Comparison of ENCODE assay signal across 28 cellular contexts in the genomic region with DNA sequence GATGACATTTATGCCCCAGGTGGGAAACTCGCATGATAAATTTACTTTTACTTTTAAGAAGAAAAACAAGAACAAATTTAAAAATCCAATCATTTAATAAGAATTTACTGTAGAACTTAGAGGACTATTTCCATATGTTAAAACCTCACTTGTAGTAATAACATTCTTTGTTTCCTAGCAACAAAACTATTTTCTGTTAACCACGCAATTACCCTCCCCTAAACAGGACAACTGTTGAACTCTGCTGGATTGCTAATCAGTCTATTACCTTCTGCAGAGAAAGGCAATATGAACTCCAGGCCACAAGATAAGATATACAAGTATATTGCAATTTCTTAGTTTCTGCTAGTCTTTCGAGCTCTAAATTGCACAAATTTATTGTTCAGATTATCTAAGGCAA.
A peak's percentile ranks its signal among the peaks of the same experiment; 100 is the strongest.
DNase-seq lines count a peak whose midpoint lies in the region; TF ChIP-seq lines count a peak whose summit lies in the region.
"Had no signal": no experiment of that assay in that cellular context is flagged by ENCODE, and none has a peak within 500 bp of the region (broad histone marks: within the 10 kb centered on the region; RNA-seq: fewer than 3 reads in every experiment).

No MANE protein-coding gene starts in this region.

- H3K4me3 Mint-ChIP-seq in activated naive CD4-positive, alpha-beta T cell treated with anti-CD3 and anti-CD28 coated beads for 36 hours, result no peak overlapping the region
- H3K4me3 Mint-ChIP-seq: activated CD4-positive, alpha-beta T cell treated with anti-CD3 and anti-CD28 coated beads for 36 hours; activated CD8-positive, alpha-beta T cell treated with anti-CD3 and anti-CD28 coated beads, Interleukin-2, amount 10 ng/mL, durations not matched to agents 7 days and 5 days; activated naive CD4-positive, alpha-beta T cell treated with anti-CD3 and anti-CD28 coated beads, Interleukin-2, amount 50 U/mL, for 24 hours; dendritic cell treated with granulocyte-macrophage colony-stimulating factor and Interleukin-4, amounts not matched to agents 40 ng/mL and 50 ng/mL, for 4 days; IgD-negative memory B cell; T-helper 2 cell treated with Interferon-gamma antibody and Interleukin-4, amounts not matched to agents 5 μg/mL and 100 μg/mL, for 36 hours had no signal

- TF ChIP-seq CTCF in BJ (IDR thresholded peaks at IDR 0.05; ENCODE audit: insufficient read depth, low read depth, low read length) (no peak), HEK293 (tag by site-specific recombination; IDR thresholded peaks at IDR 0.05) (no peak), colonic mucosa (IDR thresholded peaks at IDR 0.05) (no peak)

- no peak overlapping the region for H2BK5ac ChIP-seq in mesenchymal stem cell (ENCODE audit: low read depth, low read length, poor library complexity, severe bottlenecking)

- H3K9ac ChIP-seq in adipocyte (ENCODE audit: low read length) (no peak overlapping the region), mesenchymal stem cell (ENCODE audit: low read length) (no peak overlapping the region), colonic mucosa (ENCODE audit: low read depth in 2 of 2, low read length in 2 of 2) (no peak overlapping the region)

- POLR2A ChIA-PET in BJ (lab: Charles Lee), result no interaction called here
- POLR2A ChIA-PET in HEK293 (lab: Yijun Ruan, JAX), result no interaction called here

- no peak overlapping the region for H3K4me2 ChIP-seq in mesenchymal stem cell (ENCODE audit: low read length, poor library complexity, severe bottlenecking)

- no peaks in the 10 kb centered on the region for H3K36me3 Mint-ChIP-seq in activated naive CD4-positive, alpha-beta T cell treated with anti-CD3 and anti-CD28 coated beads for 36 hours (ENCODE audit: low read depth)
- H3K36me3 Mint-ChIP-seq: IgD-negative memory B cell had no signal

- H2BK12ac ChIP-seq in mesenchymal stem cell (ENCODE audit: low read length in 2 of 2), result no peak overlapping the region

- H3K4me1 Mint-ChIP-seq in activated naive CD4-positive, alpha-beta T cell treated with anti-CD3 and anti-CD28 coated beads for 36 hours (ENCODE audit: low read depth), result no peaks in the 10 kb centered on the region
- H3K4me1 Mint-ChIP-seq: activated CD4-positive, alpha-beta T cell treated with anti-CD3 and anti-CD28 coated beads for 36 hours; activated naive CD4-positive, alpha-beta T cell treated with anti-CD3 and anti-CD28 coated beads, Interleukin-2, amount 50 U/mL, for 24 hours; IgD-negative memory B cell had no signal

- no peak overlapping the region for H3K4ac ChIP-seq in mesenchymal stem cell (ENCODE audit: low read depth in 1 of 2, low read length in 2 of 2)

- H3K9me3 Mint-ChIP-seq in activated naive CD4-positive, alpha-beta T cell treated with anti-CD3 and anti-CD28 coated beads for 36 hours, result no peaks in the 10 kb centered on the region
- H3K9me3 Mint-ChIP-seq: activated naive CD4-positive, alpha-beta T cell treated with anti-CD3 and anti-CD28 coated beads, Interleukin-2, amount 50 U/mL, for 24 hours; activated T-helper 2 cell treated with anti-CD3 and anti-CD28 coated beads, Interferon-gamma antibody, Interleukin-2, Interleukin-4, amounts not matched to agents 10 μg/mL and 5 μg/mL and 100 μg/mL, durations not matched to agents 14 hours and 24 hours and 36 hours; T-helper 2 cell treated with Interferon-gamma antibody and Interleukin-4, amounts not matched to agents 5 μg/mL and 100 μg/mL, for 36 hours had no signal

- H4K91ac ChIP-seq in mesenchymal stem cell (ENCODE audit: low read length), result no peak overlapping the region

- no peaks in the 10 kb centered on the region for H3K27me3 Mint-ChIP-seq in activated naive CD4-positive, alpha-beta T cell treated with anti-CD3 and anti-CD28 coated beads for 36 hours (ENCODE audit: low read depth)
- H3K27me3 Mint-ChIP-seq: activated CD4-positive, alpha-beta T cell treated with anti-CD3 and anti-CD28 coated beads for 36 hours; dendritic cell treated with granulocyte-macrophage colony-stimulating factor and Interleukin-4, amounts not matched to agents 40 ng/mL and 50 ng/mL, for 4 days; IgD-negative memory B cell had no signal

- no peak overlapping the region for H4K8ac ChIP-seq in mesenchymal stem cell (ENCODE audit: low read length)

- H3K27ac Mint-ChIP-seq in activated naive CD4-positive, alpha-beta T cell treated with anti-CD3 and anti-CD28 coated beads for 36 hours, result no peak overlapping the region
- H3K27ac Mint-ChIP-seq: activated CD4-positive, alpha-beta T cell treated with anti-CD3 and anti-CD28 coated beads for 36 hours; activated CD8-positive, alpha-beta T cell treated with anti-CD3 and anti-CD28 coated beads, Interleukin-2, amount 10 ng/mL, durations not matched to agents 7 days and 5 days; activated naive CD4-positive, alpha-beta T cell treated with anti-CD3 and anti-CD28 coated beads, Interleukin-2, amount 50 U/mL, for 24 hours; activated T-helper 2 cell treated with anti-CD3 and anti-CD28 coated beads, Interferon-gamma antibody, Interleukin-2, Interleukin-4, amounts not matched to agents 10 μg/mL and 5 μg/mL and 100 μg/mL, durations not matched to agents 14 hours and 24 hours and 36 hours; dendritic cell treated with granulocyte-macrophage colony-stimulating factor and Interleukin-4, amounts not matched to agents 40 ng/mL and 50 ng/mL, for 4 days; IgD-negative memory B cell; T-helper 2 cell treated with Interferon-gamma antibody and Interleukin-4, amounts not matched to agents 5 μg/mL and 100 μg/mL, for 36 hours had no signal

- H3K4me1 ChIP-seq in HEK293 (ENCODE audit: control insufficient read depth, insufficient read depth, low read length) (no peaks in the 10 kb centered on the region), adipocyte (ENCODE audit: control insufficient read depth, insufficient read depth, low read length) (no peaks in the 10 kb centered on the region), mesenchymal stem cell (ENCODE audit: control insufficient read depth, insufficient read depth, low read depth, low read length) (no peaks in the 10 kb centered on the region), colonic mucosa (no peaks in the 10 kb centered on the region)
- H3K4me1 ChIP-seq: Peyer's patch, right atrium auricular region had no signal

- H3K79me1 ChIP-seq in mesenchymal stem cell (replicated peaks; ENCODE audit: low read length, poor library complexity, severe bottlenecking), result no peaks in the 10 kb centered on the region

- H2BK15ac ChIP-seq in mesenchymal stem cell (ENCODE audit: low read depth, poor library complexity, severe bottlenecking), result no peak overlapping the region

- H2AK5ac ChIP-seq in mesenchymal stem cell (ENCODE audit: low read length, severe bottlenecking), result no peak overlapping the region

- CTCF ChIA-PET in BJ (lab: Yijun Ruan, JAX) (no interaction called here), HEK293 (lab: Yijun Ruan, JAX) (no interaction called here)
- CTCF ChIA-PET in activated naive CD4-positive, alpha-beta T cell treated with anti-CD3 and anti-CD28 coated beads for 36 hours (lab: Charles Lee), result no interaction called here

- H2AFZ ChIP-seq in mesenchymal stem cell (ENCODE audit: low read depth, low read length), result no peak overlapping the region

- intact Hi-C loops in colonic mucosa (cut with DNase I), result no loop called here
- intact Hi-C loops in activated naive CD4-positive, alpha-beta T cell treated with anti-CD3 and anti-CD28 coated beads for 36 hours (cut with micrococcal nuclease), result no loop called here

- no peak overlapping the region for H2BK120ac ChIP-seq in mesenchymal stem cell (ENCODE audit: low read depth, low read length)

- H3K9me3 ChIP-seq in HEK293 (ENCODE audit: control insufficient read depth, insufficient read depth, low read depth, low read length), result no peaks in the 10 kb centered on the region
- H3K9me3 ChIP-seq in adipocyte (ENCODE audit: control insufficient read depth, low read length), result no peaks in the 10 kb centered on the region
- no peaks in the 10 kb centered on the region for H3K9me3 ChIP-seq in mesenchymal stem cell (ENCODE audit: control insufficient read depth, low read length)
- H3K9me3 ChIP-seq in colonic mucosa, result no peaks in the 10 kb centered on the region
- H3K9me3 ChIP-seq: Peyer's patch, right atrium auricular region had no signal

- H3K27ac ChIP-seq in HEK293 (ENCODE audit: extremely low read depth, low read depth, low read length), result no peak overlapping the region
- no peak overlapping the region for H3K27ac ChIP-seq in mesenchymal stem cell (ENCODE audit: low read length, poor library complexity, severe bottlenecking)
- no peak overlapping the region for H3K27ac ChIP-seq in colonic mucosa
- H3K27ac ChIP-seq: Peyer's patch, right atrium auricular region had no signal

- no peak overlapping the region for H3K23ac ChIP-seq in mesenchymal stem cell (ENCODE audit: low read length in 2 of 2)

- H3K27me3 ChIP-seq in BJ (ENCODE audit: control insufficient read depth, insufficient read depth, low read length), result no peaks in the 10 kb centered on the region
- H3K27me3 ChIP-seq in adipocyte (replicated peaks; ENCODE audit: control insufficient read depth, insufficient read depth, low read length), result no peaks in the 10 kb centered on the region
- no peaks in the 10 kb centered on the region for H3K27me3 ChIP-seq in mesenchymal stem cell (ENCODE audit: control insufficient read depth in 1 of 2, insufficient read depth in 1 of 2, low read length in 2 of 2)
- no peaks in the 10 kb centered on the region for H3K27me3 ChIP-seq in colonic mucosa
- H3K27me3 ChIP-seq: BE2C, Peyer's patch, right atrium auricular region had no signal

- H3K36me3 ChIP-seq in BJ (ENCODE audit: control insufficient read depth, insufficient read depth, low read length), result no peaks in the 10 kb centered on the region
- no peaks in the 10 kb centered on the region for H3K36me3 ChIP-seq in HEK293 (ENCODE audit: control insufficient read depth in 2 of 2, insufficient read depth in 1 of 2, low read length in 2 of 2)
- no peaks in the 10 kb centered on the region for H3K36me3 ChIP-seq in adipocyte (ENCODE audit: control insufficient read depth, insufficient read depth, low read length, severe bottlenecking)
- H3K36me3 ChIP-seq in mesenchymal stem cell (ENCODE audit: control insufficient read depth in 1 of 2, insufficient read depth in 2 of 2, low read depth in 1 of 2, low read length in 2 of 2), result no peaks in the 10 kb centered on the region
- no peaks in the 10 kb centered on the region for H3K36me3 ChIP-seq in colonic mucosa
- H3K36me3 ChIP-seq: BE2C, Peyer's patch, right atrium auricular region had no signal

- no peak overlapping the region for H3K4me3 ChIP-seq in BJ (ENCODE audit: low read depth, low read length)
- no peak overlapping the region for H3K4me3 ChIP-seq in HEK293 (ENCODE audit: low read depth, low read length)
- no peak overlapping the region for H3K4me3 ChIP-seq in adipocyte (ENCODE audit: low read length)
- H3K4me3 ChIP-seq in mesenchymal stem cell (ENCODE audit: insufficient read depth in 1 of 2, low read depth in 1 of 2, low read length in 2 of 2), result no peak overlapping the region
- H3K4me3 ChIP-seq in colonic mucosa, result no peak overlapping the region
- H3K4me3 ChIP-seq: Peyer's patch, right atrium auricular region had no signal

- WGBS in mesenchymal stem cell, result 64% methylated on average over 2 of the region's 3 CpGs

- peak; percentile 3 for DNase-seq in BJ (ENCODE audit: low read depth)
- DNase-seq in adipocyte (ENCODE audit: low read depth), result peak; percentile 29
- DNase-seq in mesenchymal stem cell, result peak; percentile 37
- no peak for DNase-seq in colonic mucosa
- no peak for DNase-seq in activated naive CD4-positive, alpha-beta T cell treated with anti-CD3 and anti-CD28 coated beads for 36 hours
- no peak for DNase-seq in GDM1 (lab: John Stamatoyannopoulos, UW)
- DNase-seq: ACHN; activated CD4-positive, alpha-beta T cell treated with anti-CD3 and anti-CD28 coated beads for 36 hours; activated CD8-positive, alpha-beta T cell treated with anti-CD3 and anti-CD28 coated beads, Interleukin-2, amount 10 ng/mL, durations not matched to agents 7 days and 5 days; anterior cingulate cortex; BE2C; DMS53; foreskin fibroblast; GF-D8; left ventricle myocardium superior; NCI-H1694; NCI-H526; Peyer's patch; SHP77; stimulated activated CD4-positive, alpha-beta T cell treated with anti-CD3 and anti-CD28 coated beads, Interleukin-1b, Interleukin-23, amount 100 ng/mL, for 48 hours; stimulated activated naive CD8-positive, alpha-beta T cell treated with anti-CD3 and anti-CD28 coated beads, Interleukin-15, Interleukin-2, amounts not matched to agents 100 U/mL and 50 U/mL, for 24 hours had no signal

- H3K14ac ChIP-seq in mesenchymal stem cell (ENCODE audit: low read length in 2 of 2), result no peak overlapping the region

- H3K18ac ChIP-seq in mesenchymal stem cell (ENCODE audit: low read depth in 1 of 2, low read length in 2 of 2), result no peak overlapping the region

Comparison
In these comparisons a context has a peak if more than half of its experiments do, and no peak if none do; other contexts are left out.
1. DNase-seq: peak in BJ (single experiment), adipocyte (single experiment) and mesenchymal stem cell (single experiment); none in colonic mucosa (single experiment), activated naive CD4-positive, alpha-beta T cell treated with anti-CD3 and anti-CD28 coated beads for 36 hours (single experiment) and GDM1 (single experiment).